15 cellular contexts compared by ENCODE assay signal in genomic region chr15:41919954-41920538, GRCh38. TPM values are rescaled to one million over a fixed set of nuclear protein-coding genes. Genes with fewer than 3 reads are reported as not detected.
A peak's percentile ranks its signal among the peaks of the same experiment; 100 is the strongest.
DNase-seq lines count a peak whose midpoint lies in the region; ATAC-seq, FAIRE-seq and TF ChIP-seq lines count a peak whose summit lies in the region.
"Had no signal": no experiment of that assay in that cellular context is flagged by ENCODE, and none has a peak within 500 bp of the region (broad histone marks: within the 10 kb centered on the region; RNA-seq: fewer than 3 reads in every experiment).

No MANE protein-coding gene starts in this region.

- BruUV-seq in HepG2 (replicated peaks; lab: Mats Ljungman, UMichigan): no TSS peak

- no peaks in the 10 kb centered on the region for H3K9me3 Mint-ChIP-seq in dendritic cell treated with granulocyte-macrophage colony-stimulating factor and Interleukin-4, amounts not matched to agents 40 ng/mL and 50 ng/mL, for 4 days
- no peaks in the 10 kb centered on the region for H3K9me3 Mint-ChIP-seq in CD14-positive monocyte
- H3K9me3 Mint-ChIP-seq in stimulated activated memory B cell treated with anti-CD40 and anti-IgM and Interleukin-4, amounts not matched to agents 10 μg/mL and 1 μg/mL and 100 μg/mL, for 72 hours: no peaks in the 10 kb centered on the region
- H3K9me3 Mint-ChIP-seq: activated naive CD4-positive, alpha-beta T cell treated with anti-CD3 and anti-CD28 coated beads, Interleukin-2, amount 50 U/mL, for 72 hours; memory B cell had no signal

- in situ Hi-C loops in HepG2 (cut with HindIII; ENCODE audit: extremely low pct_ligation_motif_present, low pct_unique_long_range_greater_than_20kb): no loop called here

- H3K9me3 ChIP-seq in HepG2 (ENCODE audit: low read length) (no peaks in the 10 kb centered on the region), thoracic aorta (no peaks in the 10 kb centered on the region)
- H3K9me3 ChIP-seq: spleen had no signal

- H3K4me3 Mint-ChIP-seq in dendritic cell treated with granulocyte-macrophage colony-stimulating factor and Interleukin-4, amounts not matched to agents 40 ng/mL and 50 ng/mL, for 4 days: no peak overlapping the region
- H3K4me3 Mint-ChIP-seq in CD14-positive monocyte: no peak overlapping the region
- no peak overlapping the region for H3K4me3 Mint-ChIP-seq in stimulated activated memory B cell treated with anti-CD40 and anti-IgM and Interleukin-4, amounts not matched to agents 10 μg/mL and 1 μg/mL and 100 μg/mL, for 72 hours
- H3K4me3 Mint-ChIP-seq: memory B cell had no signal

- H3K9ac ChIP-seq in HepG2 (ENCODE audit: insufficient read depth, low read depth, low read length): no peak overlapping the region
- H3K9ac ChIP-seq: GM23248 had no signal

- H3K4me3 ChIP-seq in HepG2 (replicated peaks in 1 of 3; ENCODE audit: insufficient read depth in 1 of 3, low read depth in 2 of 3, low read length in 3 of 3) (no peak overlapping the region), thoracic aorta (no peak overlapping the region)
- H3K4me3 ChIP-seq: GM23248, K562, spleen had no signal

- peak; percentile 44 for FAIRE-seq in HepG2 (lab: Jason Lieb, UNC)
- FAIRE-seq: K562 had no signal

- H3K27ac Mint-ChIP-seq in dendritic cell treated with granulocyte-macrophage colony-stimulating factor and Interleukin-4, amounts not matched to agents 40 ng/mL and 50 ng/mL, for 4 days: peak overlapping the region; percentile 94
- peak overlapping the region in 1 of 7 donors; percentile 46 for H3K27ac Mint-ChIP-seq in CD14-positive monocyte
- no peak overlapping the region for H3K27ac Mint-ChIP-seq in stimulated activated memory B cell treated with anti-CD40 and anti-IgM and Interleukin-4, amounts not matched to agents 10 μg/mL and 1 μg/mL and 100 μg/mL, for 72 hours
- H3K27ac Mint-ChIP-seq: memory B cell had no signal

- H3K27me3 ChIP-seq in HepG2 (ENCODE audit: control insufficient read depth in 1 of 2, insufficient read depth in 2 of 2, low read length in 2 of 2) (no peaks in the 10 kb centered on the region), thoracic aorta (replicated peaks; ENCODE audit: insufficient read depth) (no peaks in the 10 kb centered on the region)
- H3K27me3 ChIP-seq: spleen had no signal

- H3K36me3 Mint-ChIP-seq in dendritic cell treated with granulocyte-macrophage colony-stimulating factor and Interleukin-4, amounts not matched to agents 40 ng/mL and 50 ng/mL, for 4 days (ENCODE audit: low read depth): peaks cover 96% of the 10 kb centered on the region
- H3K36me3 Mint-ChIP-seq in CD14-positive monocyte: peaks cover 70 to 76% of the 10 kb centered on the region in 2 donors
- peaks cover 66% of the 10 kb centered on the region for H3K36me3 Mint-ChIP-seq in stimulated activated memory B cell treated with anti-CD40 and anti-IgM and Interleukin-4, amounts not matched to agents 10 μg/mL and 1 μg/mL and 100 μg/mL, for 72 hours

- no peak overlapping the region for H2AFZ ChIP-seq in HepG2 (ENCODE audit: low read length)
- H2AFZ ChIP-seq: GM23248 had no signal

- no peaks in the 10 kb centered on the region for H4K20me1 ChIP-seq in HepG2 (ENCODE audit: insufficient read depth, low read length)

- peaks cover 94% of the 10 kb centered on the region for H3K4me1 Mint-ChIP-seq in dendritic cell treated with granulocyte-macrophage colony-stimulating factor and Interleukin-4, amounts not matched to agents 40 ng/mL and 50 ng/mL, for 4 days (ENCODE audit: low read depth)
- H3K4me1 Mint-ChIP-seq in CD14-positive monocyte: peaks cover 58% of the 10 kb centered on the region
- H3K4me1 Mint-ChIP-seq in stimulated activated memory B cell treated with anti-CD40 and anti-IgM and Interleukin-4, amounts not matched to agents 10 μg/mL and 1 μg/mL and 100 μg/mL, for 72 hours: peaks cover 52% of the 10 kb centered on the region

- H3K79me2 ChIP-seq in HepG2 (ENCODE audit: insufficient read depth, low read length): no peaks in the 10 kb centered on the region

- TF ChIP-seq CTCF in HepG2 (CRISPR knock-in tag; IDR thresholded peaks at IDR 0.05) (no peak), thoracic aorta (IDR thresholded peaks at IDR 0.05) (no peak), CD14-positive monocyte (IDR thresholded peaks at IDR 0.05) (no peak)

- H3K27ac ChIP-seq in HepG2 (ENCODE audit: extremely low read length, insufficient read depth, low read length) (no peak overlapping the region), thoracic aorta (peak overlapping the region; percentile 68 to 73)
- H3K27ac ChIP-seq: GM23248, spleen had no signal

- no peak for ATAC-seq in HepG2
- no peak for ATAC-seq in thoracic aorta (ENCODE audit: insufficient number of reproducible peaks, low FRiP score, low read depth)
- ATAC-seq in stimulated activated memory B cell treated with anti-CD40 and anti-IgM and Interleukin-4, amounts not matched to agents 10 μg/mL and 1 μg/mL and 100 μg/mL, for 72 hours: no peak
- ATAC-seq: activated naive CD4-positive, alpha-beta T cell treated with anti-CD3 and anti-CD28 coated beads, Interleukin-2, amount 50 U/mL, for 72 hours; K562 had no signal

- no peak for TF ChIP-seq RAD21 in HepG2 (CRISPR knock-in tag; IDR thresholded peaks at IDR 0.05)

- H3K4me1 ChIP-seq in HepG2 (ENCODE audit: insufficient read depth, low read length) (peaks cover 40% of the 10 kb centered on the region), thoracic aorta (ENCODE audit: control insufficient read depth in 1 of 2, low read depth in 2 of 2) (peaks cover 46 to 71% of the 10 kb centered on the region in 2 donors)

- DNase-seq in NCI-H748 (lab: John Stamatoyannopoulos, UW; ENCODE audit: unreplicated experiment) (peak; percentile 41), HepG2 (ENCODE audit: low spot score) (no peak), thoracic aorta (ENCODE audit: low spot score) (no peak), CD14-positive monocyte (ENCODE audit: low spot score) (no peak), 8988T (no peak)
- DNase-seq: activated CD4-positive, alpha-beta T cell treated with anti-CD3 and anti-CD28 coated beads for 1 hour; erythroblast; GM23248; SIG-M5 had no signal

- CTCF ChIA-PET in HepG2 (lab: Yijun Ruan, JAX; ENCODE audit: low intra/inter-chr PET ratio, low total read pairs): no interaction called here

- intact Hi-C loops in dendritic cell treated with granulocyte-macrophage colony-stimulating factor and Interleukin-4, amounts not matched to agents 40 ng/mL and 50 ng/mL, for 4 days (cut with micrococcal nuclease): loop anchor here (5.0 kb wide), 1 partner anchor 47 kb away; no protein-coding TSS in a partner anchor
- intact Hi-C loops in HepG2 (cut with micrococcal nuclease; ENCODE audit: unreplicated experiment) (no loop called here), CD14-positive monocyte (cut with micrococcal nuclease) (loop anchor here in 1 of 2 donors (10.0 kb wide), 1 partner anchor 1985 kb away; the partner anchor contains the start of gene EIF2AK4)

- POLR2A ChIA-PET in HepG2 (lab: Yijun Ruan, JAX): interaction anchor here (0.9 kb wide), 1 partner anchor 15 kb away, joined by 3 read pairs; no protein-coding TSS in a partner anchor

- WGBS in HepG2 (ENCODE audit: low lambda C conversion rate): 61% methylated on average over 3 of the region's 3 CpGs

- H3K36me3 ChIP-seq in HepG2 (replicated peaks in 1 of 2; ENCODE audit: control insufficient read depth in 1 of 2, insufficient read depth in 2 of 2, low read length in 2 of 2) (peaks cover 0 to 6% of the 10 kb centered on the region in 2 experiments; a peak in 1 of 5 replicates), thoracic aorta (peaks cover 7% of the 10 kb centered on the region)

- TF ChIP-seq EP300 in HepG2 (IDR thresholded peaks at IDR 0.05; ENCODE audit: low read depth in 2 of 2, low read length in 2 of 2) (no peak), HepG2 (CRISPR knock-in tag; IDR thresholded peaks at IDR 0.05; ENCODE audit: borderline replicate concordance) (no peak)

- no peaks in the 10 kb centered on the region for H3K27me3 Mint-ChIP-seq in dendritic cell treated with granulocyte-macrophage colony-stimulating factor and Interleukin-4, amounts not matched to agents 40 ng/mL and 50 ng/mL, for 4 days
- H3K27me3 Mint-ChIP-seq in CD14-positive monocyte (ENCODE audit: low read depth in 3 of 3): peaks cover 0 to 1% (median 0%) of the 10 kb centered on the region in 3 donors
- no peaks in the 10 kb centered on the region for H3K27me3 Mint-ChIP-seq in stimulated activated memory B cell treated with anti-CD40 and anti-IgM and Interleukin-4, amounts not matched to agents 10 μg/mL and 1 μg/mL and 100 μg/mL, for 72 hours
- H3K27me3 Mint-ChIP-seq: memory B cell had no signal

- no peak for TF ChIP-seq POLR2A in HepG2 (IDR thresholded peaks at IDR 0.05; ENCODE audit: insufficient read depth in 1 of 2, low read depth in 2 of 2, low read length in 2 of 2)

- no peak overlapping the region for H3K4me2 ChIP-seq in HepG2 (ENCODE audit: low read depth, low read length)

RNA-seq across cellular contexts. Expression of gene SPTBN5, which starts 26.2 kb away (rescaled TPM):
- total RNA-seq in HepG2 (2016; rRNA removed; fragmentation: Illumina TruSeq; extraction: Trizol) (0.01 and 0.07 TPM in 2 replicates), thoracic aorta (1 to 10 TPM; 1.3 to 3.9 TPM)
- total RNA-seq in HepG2 (2016; cell fraction: cytosol; rRNA removed; fragmentation: Illumina TruSeq; extraction: Trizol; ENCODE audit: low read depth): not detected in 2 replicates
- 0.04 TPM in 2 replicates for total RNA-seq in HepG2 (2016; cell fraction: insoluble cytoplasmic fraction; rRNA removed; fragmentation: Illumina TruSeq; extraction: Trizol)
- 0.06 TPM in 1 of 2 replicates, not detected in the other for total RNA-seq in HepG2 (2016; cell fraction: membrane; rRNA removed; fragmentation: Illumina TruSeq; extraction: Trizol)
- 0.06 and 0.09 TPM in 2 replicates for total RNA-seq in HepG2 (2016; cell fraction: nucleus; rRNA removed; fragmentation: Illumina TruSeq; extraction: Trizol)
- polyA plus RNA-seq in HepG2 (2011; rRNA removed) (0.01 and 0.03 TPM in 2 replicates), CD14-positive monocyte (not detected)
- polyA plus RNA-seq in HepG2 (2011; cell fraction: cytosol; rRNA removed): 0.01 and 0.03 TPM in 2 replicates
- 0.21 and 0.23 TPM in 2 replicates for polyA plus RNA-seq in HepG2 (2011; cell fraction: nucleus; rRNA removed)
- polyA plus RNA-seq in HepG2 (2012): 0.16 TPM in 1 of 2 replicates, not detected in the other
- polyA plus RNA-seq in HepG2 (2016; cell fraction: cytosol; fragmentation: Illumina TruSeq; extraction: Trizol; ENCODE audit: low read depth): 0.01 TPM in 1 of 2 replicates, not detected in the other
- polyA plus RNA-seq in HepG2 (2016; cell fraction: insoluble cytoplasmic fraction; fragmentation: Illumina TruSeq; extraction: Trizol; ENCODE audit: low read depth): 0.11 TPM in 1 of 2 replicates, not detected in the other
- polyA plus RNA-seq in HepG2 (2016; cell fraction: membrane; fragmentation: Illumina TruSeq; extraction: Trizol; ENCODE audit: low read depth): 0.01 and 0.08 TPM in 2 replicates
- 0.36 and 0.44 TPM in 2 replicates for polyA plus RNA-seq in HepG2 (2016; cell fraction: nucleus; fragmentation: Illumina TruSeq; extraction: Trizol; ENCODE audit: insufficient read depth, low read depth)
- 0.40 TPM in 1 of 2 replicates, not detected in the other for polyA minus RNA-seq in HepG2 (2011; rRNA and poly(A)+ RNA removed; ENCODE audit: low replicate concordance)
- polyA minus RNA-seq in HepG2 (2011; cell fraction: cytosol; rRNA and poly(A)+ RNA removed): not detected in 2 replicates
- polyA minus RNA-seq in HepG2 (2011; cell fraction: nucleus; rRNA and poly(A)+ RNA removed): under 0.01 TPM in 1 of 2 replicates, not detected in the other
- polyA plus RNA-seq: K562 had no signal

RNA-seq across cellular contexts. Expression of gene EHD4, which starts 52.3 kb away (rescaled TPM):
- total RNA-seq in HepG2 (2016; rRNA removed; fragmentation: Illumina TruSeq; extraction: Trizol) (4.8 and 4.9 TPM in 2 replicates), thoracic aorta (10 to 100 TPM; 43.6 to 48.1 TPM)
- total RNA-seq in HepG2 (2016; cell fraction: cytosol; rRNA removed; fragmentation: Illumina TruSeq; extraction: Trizol; ENCODE audit: low read depth): 0.97 and 1.0 TPM in 2 replicates
- total RNA-seq in HepG2 (2016; cell fraction: insoluble cytoplasmic fraction; rRNA removed; fragmentation: Illumina TruSeq; extraction: Trizol): 4.7 and 4.8 TPM in 2 replicates
- total RNA-seq in HepG2 (2016; cell fraction: membrane; rRNA removed; fragmentation: Illumina TruSeq; extraction: Trizol): 3.1 and 3.3 TPM in 2 replicates
- 2.8 and 3.3 TPM in 2 replicates for total RNA-seq in HepG2 (2016; cell fraction: nucleus; rRNA removed; fragmentation: Illumina TruSeq; extraction: Trizol)
- polyA plus RNA-seq in HepG2 (2011; rRNA removed) (3.1 and 4.2 TPM in 2 replicates), CD14-positive monocyte (10 to 100 TPM; 14.2 to 16.0 TPM)
- polyA plus RNA-seq in HepG2 (2011; cell fraction: cytosol; rRNA removed): 3.3 and 3.5 TPM in 2 replicates
- polyA plus RNA-seq in HepG2 (2011; cell fraction: nucleus; rRNA removed): 2.8 and 2.9 TPM in 2 replicates
- polyA plus RNA-seq in HepG2 (2012): 1.7 and 3.1 TPM in 2 replicates
- polyA plus RNA-seq in HepG2 (2016; cell fraction: cytosol; fragmentation: Illumina TruSeq; extraction: Trizol; ENCODE audit: low read depth): 0.84 and 1.1 TPM in 2 replicates
- polyA plus RNA-seq in HepG2 (2016; cell fraction: insoluble cytoplasmic fraction; fragmentation: Illumina TruSeq; extraction: Trizol; ENCODE audit: low read depth): 4.5 and 4.7 TPM in 2 replicates
- polyA plus RNA-seq in HepG2 (2016; cell fraction: membrane; fragmentation: Illumina TruSeq; extraction: Trizol; ENCODE audit: low read depth): 2.2 and 2.4 TPM in 2 replicates
- 2.2 and 2.6 TPM in 2 replicates for polyA plus RNA-seq in HepG2 (2016; cell fraction: nucleus; fragmentation: Illumina TruSeq; extraction: Trizol; ENCODE audit: insufficient read depth, low read depth)
- polyA minus RNA-seq in HepG2 (2011; rRNA and poly(A)+ RNA removed; ENCODE audit: low replicate concordance): 10.8 and 22.1 TPM in 2 replicates
- 3.8 and 4.5 TPM in 2 replicates for polyA minus RNA-seq in HepG2 (2011; cell fraction: cytosol; rRNA and poly(A)+ RNA removed)
- polyA minus RNA-seq in HepG2 (2011; cell fraction: nucleus; rRNA and poly(A)+ RNA removed): 5.9 and 6.2 TPM in 2 replicates
